21 cellular contexts compared by ENCODE assay signal in genomic region chr4:131302108-131302507, GRCh38.
DNase-seq lines count a peak whose midpoint lies in the region; TF ChIP-seq lines count a peak whose summit lies in the region.
"Had no signal": no experiment of that assay in that cellular context is flagged by ENCODE, and none has a peak within 500 bp of the region (broad histone marks: within the 10 kb centered on the region; RNA-seq: fewer than 3 reads in every experiment).

No MANE protein-coding gene starts in this region.

- no peaks in the 10 kb centered on the region for H3F3A ChIP-seq in SU-DHL-6 (ENCODE audit: insufficient read depth)

- dilution Hi-C loops in mammary epithelial cell (cut with HindIII; ENCODE audit: low sequenced_read_pairs), result no loop called here

- H3K4me3 Mint-ChIP-seq in HFFc6 (no peak overlapping the region), osteocyte (ENCODE audit: unreplicated experiment) (no peak overlapping the region)
- H3K4me3 Mint-ChIP-seq: activated CD4-positive, alpha-beta memory T cell treated with anti-CD3 and anti-CD28 coated beads for 36 hours; activated naive CD4-positive, alpha-beta T cell treated with anti-CD3 and anti-CD28 coated beads for 36 hours; CD8-positive, alpha-beta memory T cell; central memory CD8-positive, alpha-beta T cell; memory B cell; naive B cell; stimulated activated naive B cell treated with anti-CD40 and anti-IgM and Interleukin-4, amounts not matched to agents 10 μg/mL and 1 μg/mL and 100 μg/mL, for 72 hours; T-helper 1 cell treated with Interleukin-12 subunit alpha and Interleukin-12 subunit beta and Interleukin-4 antibody, amounts not matched to agents 30 μg/mL and 1 μg/mL, for 36 hours had no signal

- H4K20me1 ChIP-seq in SU-DHL-6 (ENCODE audit: low read depth, low read length) (no peaks in the 10 kb centered on the region), mammary epithelial cell (ENCODE audit: insufficient read depth, low read length) (no peaks in the 10 kb centered on the region)

- H3K27ac Mint-ChIP-seq in HFFc6 (no peak overlapping the region), osteocyte (ENCODE audit: unreplicated experiment) (no peak overlapping the region)
- H3K27ac Mint-ChIP-seq: activated CD4-positive, alpha-beta memory T cell treated with anti-CD3 and anti-CD28 coated beads for 36 hours; activated naive CD4-positive, alpha-beta T cell treated with anti-CD3 and anti-CD28 coated beads for 36 hours; CD8-positive, alpha-beta memory T cell; memory B cell; naive B cell; stimulated activated naive B cell treated with anti-CD40 and anti-IgM and Interleukin-4, amounts not matched to agents 10 μg/mL and 1 μg/mL and 100 μg/mL, for 72 hours; T-helper 1 cell treated with Interleukin-12 subunit alpha and Interleukin-12 subunit beta and Interleukin-4 antibody, amounts not matched to agents 30 μg/mL and 1 μg/mL, for 36 hours had no signal

- intact Hi-C loops in mammary epithelial cell (cut with micrococcal nuclease), result no loop called here

- no peaks in the 10 kb centered on the region for H3K27me3 ChIP-seq in SU-DHL-6 (ENCODE audit: low read length)
- H3K27me3 ChIP-seq in mammary epithelial cell (ENCODE audit: insufficient read depth, low read length), result no peaks in the 10 kb centered on the region
- H3K27me3 ChIP-seq: ovary, sigmoid colon had no signal

- WGBS in mammary epithelial cell (ENCODE audit: low coverage, missing lambda C conversion rate), result 95% methylated on average over 2 of the region's 4 CpGs

- H3K4me1 Mint-ChIP-seq in HFFc6 (ENCODE audit: low read depth) (no peaks in the 10 kb centered on the region), osteocyte (ENCODE audit: unreplicated experiment) (no peaks in the 10 kb centered on the region)
- H3K4me1 Mint-ChIP-seq: CD8-positive, alpha-beta memory T cell; central memory CD8-positive, alpha-beta T cell; memory B cell; naive B cell; stimulated activated naive B cell treated with anti-CD40 and anti-IgM and Interleukin-4, amounts not matched to agents 10 μg/mL and 1 μg/mL and 100 μg/mL, for 72 hours had no signal

- no peaks in the 10 kb centered on the region for H3K9me3 ChIP-seq in SU-DHL-6 (ENCODE audit: insufficient read depth, low read length)
- H3K9me3 ChIP-seq in mammary epithelial cell (replicated peaks; ENCODE audit: insufficient read depth, low read length), result no peaks in the 10 kb centered on the region
- H3K9me3 ChIP-seq: ovary, sigmoid colon had no signal

- DNase-seq in EL (peak; percentile 0), HT1080 (ENCODE audit: low read depth) (peak; percentile 16), iPS-NIHi7 (ENCODE audit: extremely low spot score) (peak; percentile 8), HFFc6 (no peak), NCI-H526 (lab: John Stamatoyannopoulos, UW) (no peak), mammary epithelial cell (no peak), osteocyte (ENCODE audit: extremely low spot score, unreplicated experiment) (no peak)
- DNase-seq: activated CD4-positive, alpha-beta memory T cell treated with anti-CD3 and anti-CD28 coated beads for 36 hours; activated naive CD4-positive, alpha-beta T cell treated with anti-CD3 and anti-CD28 coated beads for 36 hours; activated T-cell treated with anti-CD3 and anti-CD28 coated beads, Interleukin-2, amount 50 U/mL, for 1 hour; CD8-positive, alpha-beta memory T cell; effector CD8-positive, alpha-beta T cell; naive B cell; NCI-H226; ovary; sigmoid colon; stimulated activated naive B cell treated with anti-CD40 and anti-IgM and Interleukin-4, amounts not matched to agents 10 μg/mL and 1 μg/mL and 100 μg/mL, for 72 hours had no signal

- H3K27ac ChIP-seq in SU-DHL-6 (ENCODE audit: low read depth, low read length) (no peak overlapping the region), mammary epithelial cell (ENCODE audit: insufficient read depth, low read depth, low read length) (no peak overlapping the region)
- H3K27ac ChIP-seq: ovary, sigmoid colon had no signal

- H3K36me3 Mint-ChIP-seq in HFFc6 (ENCODE audit: low read depth) (no peaks in the 10 kb centered on the region), osteocyte (ENCODE audit: unreplicated experiment) (no peaks in the 10 kb centered on the region)
- H3K36me3 Mint-ChIP-seq: activated CD4-positive, alpha-beta memory T cell treated with anti-CD3 and anti-CD28 coated beads for 36 hours; CD8-positive, alpha-beta memory T cell; memory B cell; naive B cell; stimulated activated naive B cell treated with anti-CD40 and anti-IgM and Interleukin-4, amounts not matched to agents 10 μg/mL and 1 μg/mL and 100 μg/mL, for 72 hours had no signal

- no peaks in the 10 kb centered on the region for H3K4me1 ChIP-seq in mammary epithelial cell (ENCODE audit: insufficient read depth, low read length)
- H3K4me1 ChIP-seq: sigmoid colon had no signal

- H3K9me2 ChIP-seq in SU-DHL-6 (replicated peaks; ENCODE audit: insufficient read depth, low read length), result no peaks in the 10 kb centered on the region

- no peaks in the 10 kb centered on the region for H3K79me2 ChIP-seq in SU-DHL-6 (ENCODE audit: insufficient read depth, low read length)
- H3K79me2 ChIP-seq in mammary epithelial cell (ENCODE audit: insufficient read depth, low read length), result no peaks in the 10 kb centered on the region

- H3K9ac ChIP-seq in SU-DHL-6 (ENCODE audit: low read length) (no peak overlapping the region), mammary epithelial cell (ENCODE audit: insufficient read depth, low read length) (no peak overlapping the region)

- CTCF ChIA-PET in mammary epithelial cell (lab: Charles Lee; ENCODE audit: low non-redundant PET), result no interaction called here

- peak overlapping the region; percentile 54 for H2AFZ ChIP-seq in SU-DHL-6 (ENCODE audit: low read depth, low read length, severe bottlenecking)
- no peak overlapping the region for H2AFZ ChIP-seq in mammary epithelial cell (ENCODE audit: low read depth, low read length)

- in situ Hi-C loops in mammary epithelial cell (cut with MboI; ENCODE audit: low sequenced_read_pairs in 2 of 2), result no loop called here

- H3K9me3 Mint-ChIP-seq in HFFc6 (peaks cover 26% of the 10 kb centered on the region), osteocyte (ENCODE audit: unreplicated experiment) (peaks cover 14% of the 10 kb centered on the region)

- no TSS peak for BruUV-seq in mammary epithelial cell (replicated peaks; lab: Mats Ljungman, UMichigan)

- no peak for TF ChIP-seq CTCF in SU-DHL-6 (IDR thresholded peaks at IDR 0.05; ENCODE audit: insufficient read depth, low read length, poor library complexity, severe bottlenecking)
- no peak for TF ChIP-seq CTCF in HFFc6 (IDR thresholded peaks at IDR 0.05)
- TF ChIP-seq CTCF in mammary epithelial cell (conservative IDR thresholded peaks at IDR 0.05 in 1 of 2, IDR thresholded peaks at IDR 0.05 in 1 of 2; ENCODE audit: extremely low read depth in 1 of 2, insufficient read depth in 1 of 2, low read depth in 1 of 2, low read length in 2 of 2), result no peak
- TF ChIP-seq CTCF in osteocyte (IDR thresholded peaks at IDR 0.05), result no peak

- H3K4me3 ChIP-seq in SU-DHL-6 (ENCODE audit: insufficient read depth, low read length, poor library complexity, severe bottlenecking), result no peak overlapping the region
- no peak overlapping the region for H3K4me3 ChIP-seq in mammary epithelial cell (replicated peaks in 1 of 3; ENCODE audit: insufficient read depth in 1 of 3, low read depth in 2 of 3, low read length in 3 of 3)
- H3K4me3 ChIP-seq: ovary, sigmoid colon had no signal

- H3K27me3 Mint-ChIP-seq in HFFc6 (ENCODE audit: insufficient read depth), result no peaks in the 10 kb centered on the region
- peaks cover 2% of the 10 kb centered on the region for H3K27me3 Mint-ChIP-seq in osteocyte (ENCODE audit: unreplicated experiment)
- H3K27me3 Mint-ChIP-seq: activated CD4-positive, alpha-beta memory T cell treated with anti-CD3 and anti-CD28 coated beads for 36 hours; CD8-positive, alpha-beta memory T cell; central memory CD8-positive, alpha-beta T cell; memory B cell; naive B cell; stimulated activated naive B cell treated with anti-CD40 and anti-IgM and Interleukin-4, amounts not matched to agents 10 μg/mL and 1 μg/mL and 100 μg/mL, for 72 hours had no signal

- H3K4me2 ChIP-seq in SU-DHL-6 (ENCODE audit: low read depth, low read length, poor library complexity, severe bottlenecking), result no peak overlapping the region
- no peak overlapping the region for H3K4me2 ChIP-seq in mammary epithelial cell (ENCODE audit: insufficient read depth, low read depth, low read length)

- H3K36me3 ChIP-seq in SU-DHL-6 (ENCODE audit: low read length) (no peaks in the 10 kb centered on the region), mammary epithelial cell (ENCODE audit: insufficient read depth, low read length) (no peaks in the 10 kb centered on the region)
- H3K36me3 ChIP-seq: ovary, sigmoid colon had no signal

Comparison
In these comparisons a context has a peak if more than half of its experiments do, and no peak if none do; other contexts are left out.
1. DNase-seq: peak in EL (single experiment), HT1080 (single experiment) and iPS-NIHi7 (single experiment); none in HFFc6 (single experiment), NCI-H526 (0 of 2), mammary epithelial cell (single experiment) and osteocyte (single experiment).